Comparison of ENCODE assay signal across 8 cellular contexts in the genomic region with DNA sequence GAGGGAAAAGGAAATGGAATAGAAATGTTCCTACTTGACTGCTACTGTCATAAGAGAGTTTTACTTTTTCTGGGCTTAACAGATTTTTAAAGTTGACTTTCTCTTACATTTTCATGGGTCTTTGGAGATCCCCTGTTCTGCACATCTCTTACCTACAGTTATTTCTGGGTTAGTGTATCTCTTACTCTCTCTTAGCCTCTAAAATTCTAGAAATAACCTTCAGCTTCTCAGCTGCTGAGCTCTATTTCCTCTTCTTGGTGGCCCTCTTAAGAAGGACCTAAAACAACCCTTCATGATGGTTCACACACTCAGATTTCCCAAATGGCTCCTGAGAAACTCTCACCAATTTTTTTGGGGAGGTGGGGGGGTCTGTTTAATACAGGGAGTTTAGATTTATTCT.
A peak's percentile ranks its signal among the peaks of the same experiment; 100 is the strongest.
DNase-seq lines count a peak whose midpoint lies in the region; ATAC-seq and TF ChIP-seq lines count a peak whose summit lies in the region.
"Not testable (repeated sequence)": the region's sequence is repeated elsewhere in the genome, so short reads cannot be mapped to it uniquely, and the experiment has no call there.

No MANE protein-coding gene starts in this region.

- H3K27me3 ChIP-seq in CD8-positive, alpha-beta T cell (ENCODE audit: insufficient read depth, low read length), result not testable (repeated sequence)

- not testable (repeated sequence) for H3K27ac ChIP-seq in CD8-positive, alpha-beta T cell (ENCODE audit: low read depth, low read length)

- not testable (repeated sequence) for H3K4me3 Mint-ChIP-seq in CD8-positive, alpha-beta T cell; effector memory CD8-positive, alpha-beta T cell; stimulated activated naive CD8-positive, alpha-beta T cell treated with anti-CD3 and anti-CD28 coated beads, Interleukin-15, amount 100 ng/mL, for 72 hours
- H3K4me3 Mint-ChIP-seq in T-helper 2 cell treated with Interferon-gamma antibody and Interleukin-4, amounts not matched to agents 5 μg/mL and 100 μg/mL, for 36 hours, result peak overlapping the region; percentile 9
- peak overlapping the region; percentile 2 for H3K4me3 Mint-ChIP-seq in activated T-helper 17 cell treated with anti-CD3 and anti-CD28 coated beads, Interleukin-2, amount 50 U/mL, for 72 hours
- H3K4me3 Mint-ChIP-seq in naive B cell, result peak overlapping the region in 2 of 8 donors; percentile 3 to 33

- peak overlapping the region; percentile 45 for H3K27ac Mint-ChIP-seq in CD8-positive, alpha-beta T cell
- not testable (repeated sequence) for H3K27ac Mint-ChIP-seq in T-helper 2 cell treated with Interferon-gamma antibody and Interleukin-4, amounts not matched to agents 5 μg/mL and 100 μg/mL, for 36 hours
- peak overlapping the region; percentile 37 for H3K27ac Mint-ChIP-seq in activated T-helper 17 cell treated with anti-CD3 and anti-CD28 coated beads, Interleukin-2, amount 50 U/mL, for 72 hours
- peak overlapping the region; percentile 7 to 31 for H3K27ac Mint-ChIP-seq in effector memory CD8-positive, alpha-beta T cell
- H3K27ac Mint-ChIP-seq in naive B cell, result peak overlapping the region in 4 of 6 donors; percentile 11 to 73 (median 50)
- H3K27ac Mint-ChIP-seq in stimulated activated naive CD8-positive, alpha-beta T cell treated with anti-CD3 and anti-CD28 coated beads, Interleukin-15, amount 100 ng/mL, for 72 hours, result peak overlapping the region in 1 of 2 donors; percentile 60

- peaks cover 28% of the 10 kb centered on the region for H3K36me3 Mint-ChIP-seq in CD8-positive, alpha-beta T cell
- peaks cover 40% of the 10 kb centered on the region for H3K36me3 Mint-ChIP-seq in T-helper 2 cell treated with Interferon-gamma antibody and Interleukin-4, amounts not matched to agents 5 μg/mL and 100 μg/mL, for 36 hours (ENCODE audit: low read depth)
- peaks cover 18% of the 10 kb centered on the region for H3K36me3 Mint-ChIP-seq in activated T-helper 17 cell treated with anti-CD3 and anti-CD28 coated beads, Interleukin-2, amount 50 U/mL, for 72 hours (ENCODE audit: low read depth)
- peaks cover 12% of the 10 kb centered on the region for H3K36me3 Mint-ChIP-seq in effector memory CD8-positive, alpha-beta T cell (ENCODE audit: insufficient read depth)
- H3K36me3 Mint-ChIP-seq in naive B cell, result peaks cover 11 to 22% of the 10 kb centered on the region in 2 donors

- not testable (repeated sequence) for H3K9me3 Mint-ChIP-seq in CD8-positive, alpha-beta T cell; T-helper 2 cell treated with Interferon-gamma antibody and Interleukin-4, amounts not matched to agents 5 μg/mL and 100 μg/mL, for 36 hours; activated T-helper 17 cell treated with anti-CD3 and anti-CD28 coated beads, Interleukin-2, amount 50 U/mL, for 72 hours; effector memory CD8-positive, alpha-beta T cell; naive B cell; stimulated activated naive CD8-positive, alpha-beta T cell treated with anti-CD3 and anti-CD28 coated beads, Interleukin-15, amount 100 ng/mL, for 72 hours

- TF ChIP-seq CTCF in CD8-positive, alpha-beta T cell (IDR thresholded peaks at IDR 0.05), result not testable (repeated sequence)

- DNase-seq in CD8-positive, alpha-beta T cell; T-helper 2 cell treated with Interferon-gamma antibody and Interleukin-4, amounts not matched to agents 5 μg/mL and 100 μg/mL, for 36 hours (ENCODE audit: low spot score); effector memory CD8-positive, alpha-beta T cell; naive B cell; stimulated activated naive CD8-positive, alpha-beta T cell treated with anti-CD3 and anti-CD28 coated beads, Interleukin-15, amount 100 ng/mL, for 72 hours: not testable (repeated sequence)

- CTCF ChIA-PET in CD8-positive, alpha-beta T cell (lab: Charles Lee), result not testable (repeated sequence)

- H3K9me3 ChIP-seq in CD8-positive, alpha-beta T cell (ENCODE audit: low read length), result not testable (repeated sequence)

- not testable (repeated sequence) for ATAC-seq in CD8-positive, alpha-beta T cell; activated T-helper 17 cell treated with anti-CD3 and anti-CD28 coated beads, Interleukin-2, amount 50 U/mL, for 72 hours (replicated peaks); effector memory CD8-positive, alpha-beta T cell (replicated peaks)
- peak; percentile 50 for ATAC-seq in GM18502 (IDR thresholded peaks at IDR 0.05; ENCODE audit: poor library complexity, unreplicated experiment)
- ATAC-seq in HG02610 (IDR thresholded peaks at IDR 0.05; ENCODE audit: unreplicated experiment), result peak; percentile 51
- peak; percentile 35 to 70 for ATAC-seq in naive B cell (ENCODE audit: low read depth in 2 of 2)
- peak; percentile 26 for ATAC-seq in stimulated activated naive CD8-positive, alpha-beta T cell treated with anti-CD3 and anti-CD28 coated beads, Interleukin-15, amount 100 ng/mL, for 72 hours

- H3K4me1 Mint-ChIP-seq in CD8-positive, alpha-beta T cell (ENCODE audit: low read depth), result peaks cover 56% of the 10 kb centered on the region
- H3K4me1 Mint-ChIP-seq in T-helper 2 cell treated with Interferon-gamma antibody and Interleukin-4, amounts not matched to agents 5 μg/mL and 100 μg/mL, for 36 hours (ENCODE audit: low read depth), result peaks cover 50% of the 10 kb centered on the region
- peaks cover 46% of the 10 kb centered on the region for H3K4me1 Mint-ChIP-seq in activated T-helper 17 cell treated with anti-CD3 and anti-CD28 coated beads, Interleukin-2, amount 50 U/mL, for 72 hours
- H3K4me1 Mint-ChIP-seq in effector memory CD8-positive, alpha-beta T cell (ENCODE audit: low read depth in 2 of 2), result peaks cover 15 to 66% of the 10 kb centered on the region in 2 donors
- H3K4me1 Mint-ChIP-seq in naive B cell, result peaks cover 27 to 40% (median 33%) of the 10 kb centered on the region in 3 donors
- H3K4me1 Mint-ChIP-seq in stimulated activated naive CD8-positive, alpha-beta T cell treated with anti-CD3 and anti-CD28 coated beads, Interleukin-15, amount 100 ng/mL, for 72 hours, result peaks cover 50% of the 10 kb centered on the region

- H3K36me3 ChIP-seq in CD8-positive, alpha-beta T cell (ENCODE audit: insufficient read depth, low read length), result not testable (repeated sequence)

- intact Hi-C loops in CD8-positive, alpha-beta T cell (cut with DNase I, micrococcal nuclease), result not testable (repeated sequence)

- H3K4me1 ChIP-seq in CD8-positive, alpha-beta T cell (ENCODE audit: insufficient read depth, low read length), result not testable (repeated sequence)

- not testable (repeated sequence) for H3K27me3 Mint-ChIP-seq in CD8-positive, alpha-beta T cell (ENCODE audit: low read depth); T-helper 2 cell treated with Interferon-gamma antibody and Interleukin-4, amounts not matched to agents 5 μg/mL and 100 μg/mL, for 36 hours (ENCODE audit: low read depth); activated T-helper 17 cell treated with anti-CD3 and anti-CD28 coated beads, Interleukin-2, amount 50 U/mL, for 72 hours; effector memory CD8-positive, alpha-beta T cell; naive B cell; stimulated activated naive CD8-positive, alpha-beta T cell treated with anti-CD3 and anti-CD28 coated beads, Interleukin-15, amount 100 ng/mL, for 72 hours

- POLR2A ChIA-PET in CD8-positive, alpha-beta T cell (lab: Charles Lee), result interaction anchor here (1.5 kb wide), 1 partner anchor 84 kb away, joined by 3 read pairs; no protein-coding TSS in a partner anchor

- H3K4me3 ChIP-seq in CD8-positive, alpha-beta T cell (ENCODE audit: low read depth, low read length), result not testable (repeated sequence)
